ENCODE assay signal across 20 cellular contexts in the genomic region with DNA sequence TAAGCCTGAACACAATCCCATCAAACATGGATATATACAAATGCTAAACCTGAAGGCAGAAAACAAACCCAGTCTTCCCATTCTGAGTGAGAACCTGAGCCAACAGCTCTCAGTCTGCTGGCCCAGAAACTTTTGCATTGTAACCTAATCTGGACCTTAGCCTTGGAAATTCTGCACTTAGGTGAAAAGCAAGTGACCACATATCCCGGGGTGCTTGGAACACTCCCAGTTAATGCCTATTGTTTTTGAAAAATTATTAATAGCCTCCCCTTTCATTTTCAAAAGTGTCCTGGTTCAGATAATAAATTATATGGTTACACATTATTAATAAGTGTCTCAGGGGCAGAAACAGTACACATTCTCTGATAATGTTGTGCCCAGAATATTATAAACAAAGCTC.
DNase-seq lines count a peak whose midpoint lies in the region; ATAC-seq, FAIRE-seq and TF ChIP-seq lines count a peak whose summit lies in the region.
"Had no signal": no experiment of that assay in that cellular context is flagged by ENCODE, and none has a peak within 500 bp of the region (broad histone marks: within the 10 kb centered on the region; RNA-seq: fewer than 3 reads in every experiment).

No MANE protein-coding gene starts in this region.

- H3K4me1 ChIP-seq in GM23338 (ENCODE audit: insufficient read depth) (no peaks in the 10 kb centered on the region), OCI-LY7 (ENCODE audit: insufficient read depth, low read length, poor library complexity, severe bottlenecking) (peaks cover 8% of the 10 kb centered on the region), H1 (replicated peaks in 1 of 4; ENCODE audit: control insufficient read depth in 3 of 4, insufficient read depth in 4 of 4, low read length in 3 of 4) (no peaks in the 10 kb centered on the region), parathyroid adenoma (no peaks in the 10 kb centered on the region)
- H3K4me1 ChIP-seq: BE2C had no signal

- no peaks in the 10 kb centered on the region for H3K36me3 Mint-ChIP-seq in GM23338 (ENCODE audit: low read depth)
- H3K36me3 Mint-ChIP-seq: CD14-positive monocyte; CD4-positive, alpha-beta memory T cell had no signal

- TF ChIP-seq EP300 in H1 (IDR thresholded peaks at IDR 0.05; ENCODE audit: borderline replicate concordance in 1 of 2, low read depth in 2 of 2, low read length in 2 of 2) = no peak

- H2BK120ac ChIP-seq in H1 (replicated peaks; ENCODE audit: low read depth, low read length) = no peak overlapping the region

- FAIRE-seq in H1 (lab: Jason Lieb, UNC) = peak; percentile 32
- FAIRE-seq: A204.1, GM12892, GM18507, HTR-8/SVneo had no signal

- no peaks in the 10 kb centered on the region for H3K79me1 ChIP-seq in H1 (ENCODE audit: low read depth, low read length)

- TF ChIP-seq CTCF in GM23338 (conservative IDR thresholded peaks at IDR 0.05; ENCODE audit: low read depth in 2 of 2) (no peak), OCI-LY7 (conservative IDR thresholded peaks at IDR 0.05; ENCODE audit: low read length) (no peak), H1 (IDR thresholded peaks at IDR 0.05; ENCODE audit: control extremely low read depth in 1 of 3, insufficient read depth in 1 of 3, low read depth in 1 of 3, low read length in 3 of 3) (no peak), parathyroid adenoma (IDR thresholded peaks at IDR 0.05) (no peak)

- H3K23ac ChIP-seq in H1 (ENCODE audit: insufficient read length) = no peak overlapping the region

- no peaks in the 10 kb centered on the region for H3K23me2 ChIP-seq in H1 (ENCODE audit: low read depth, low read length)

- no peak overlapping the region for H3K4me2 ChIP-seq in GM23338
- no peak overlapping the region for H3K4me2 ChIP-seq in OCI-LY7 (ENCODE audit: low read length)
- no peak overlapping the region for H3K4me2 ChIP-seq in H1 (ENCODE audit: insufficient read depth in 1 of 2, low read depth in 2 of 2, low read length in 2 of 2)
- H3K4me2 ChIP-seq in parathyroid adenoma (ENCODE audit: low read length) = peak overlapping the region; percentile 48

- H4K91ac ChIP-seq in H1 (replicated peaks; ENCODE audit: insufficient read length, low read length) = no peak overlapping the region

- H4K20me1 ChIP-seq in GM23338 (replicated peaks; ENCODE audit: insufficient read depth) (no peaks in the 10 kb centered on the region), OCI-LY7 (ENCODE audit: insufficient read depth, low read length) (no peaks in the 10 kb centered on the region), H1 (replicated peaks in 1 of 2; ENCODE audit: control insufficient read depth in 1 of 2, insufficient read depth in 2 of 2, low read length in 2 of 2) (no peaks in the 10 kb centered on the region)

- H3K9ac ChIP-seq in H1 (replicated peaks in 1 of 4; ENCODE audit: extremely low read depth in 1 of 4, low read depth in 3 of 4, low read length in 3 of 4) (no peak overlapping the region), parathyroid adenoma (no peak overlapping the region)

- no peak overlapping the region for H3K18ac ChIP-seq in H1 (ENCODE audit: extremely low read depth, low read length)

- H3K4me3 Mint-ChIP-seq in GM23338 = no peak overlapping the region
- H3K4me3 Mint-ChIP-seq: CD14-positive monocyte; CD4-positive, alpha-beta memory T cell; H9 had no signal

- H3K27me3 Mint-ChIP-seq in GM23338 (ENCODE audit: insufficient read depth, low read depth, poor library complexity) = peaks cover 1% of the 10 kb centered on the region

- H4K8ac ChIP-seq in H1 (ENCODE audit: extremely low read depth, insufficient read depth, low read length) = no peak overlapping the region

- H3K14ac ChIP-seq in H1 (ENCODE audit: insufficient read length) = no peak overlapping the region

- H3K27ac ChIP-seq in GM23338 (ENCODE audit: low read depth) = no peak overlapping the region
- no peak overlapping the region for H3K27ac ChIP-seq in OCI-LY7 (ENCODE audit: low read depth, low read length, poor library complexity, severe bottlenecking)
- no peak overlapping the region for H3K27ac ChIP-seq in H1 (ENCODE audit: low read depth, low read length)
- no peak overlapping the region for H3K27ac ChIP-seq in parathyroid adenoma

- ATAC-seq in GM23338 = no peak
- no peak for ATAC-seq in HG03342 (IDR thresholded peaks at IDR 0.05; ENCODE audit: unreplicated experiment)

- H3K9me3 ChIP-seq in OCI-LY7 (ENCODE audit: low read length) (no peaks in the 10 kb centered on the region), H1 (ENCODE audit: insufficient read depth in 2 of 2, low read depth in 1 of 2, low read length in 1 of 2) (no peaks in the 10 kb centered on the region), parathyroid adenoma (ENCODE audit: control insufficient read depth, low read length) (no peaks in the 10 kb centered on the region)
- H3K9me3 ChIP-seq: BE2C had no signal

- no peak overlapping the region for H2BK15ac ChIP-seq in H1 (ENCODE audit: low read length)

- no peak overlapping the region for H2BK5ac ChIP-seq in H1 (ENCODE audit: low read depth, low read length)

- H3K27me3 ChIP-seq in GM23338 (ENCODE audit: insufficient read depth) (no peaks in the 10 kb centered on the region), H1 (replicated peaks in 1 of 4; ENCODE audit: control insufficient read depth in 3 of 4, extremely low read depth in 1 of 4, insufficient read depth in 3 of 4, low read length in 3 of 4) (no peaks in the 10 kb centered on the region), parathyroid adenoma (ENCODE audit: control insufficient read depth, insufficient read depth, low read length) (no peaks in the 10 kb centered on the region)
- H3K27me3 ChIP-seq: BE2C had no signal

- CTCF ChIA-PET in OCI-LY7 (lab: Charles Lee; ENCODE audit: unreplicated experiment) (no interaction called here), H1 (lab: Charles Lee; ENCODE audit: partially characterized antibody) (interaction anchor here (1.0 kb wide), 1 partner anchor 32 kb away, joined by 5 read pairs; no protein-coding TSS in a partner anchor)

- H2AK5ac ChIP-seq in H1 (ENCODE audit: low read depth, low read length) = no peak overlapping the region

- no peak overlapping the region for H3K27ac Mint-ChIP-seq in GM23338
- H3K27ac Mint-ChIP-seq: CD14-positive monocyte; CD4-positive, alpha-beta memory T cell; H9 had no signal

- H2AFZ ChIP-seq in GM23338 (peak overlapping the region; percentile 32; the same call in 1 of the 2 replicates), OCI-LY7 (ENCODE audit: low read length) (peak overlapping the region; percentile 46; the same call in 1 of the 2 replicates), H1 (ENCODE audit: low read length) (no peak overlapping the region), parathyroid adenoma (no peak overlapping the region)

- H3F3A ChIP-seq in GM23338 (replicated peaks; ENCODE audit: low read depth) = no peaks in the 10 kb centered on the region

- H2BK20ac ChIP-seq in H1 (ENCODE audit: low read length) = no peak overlapping the region

- H3K9me3 Mint-ChIP-seq in GM23338 = peaks cover 3% of the 10 kb centered on the region; the same call in 1 of the 3 replicates

- no peak for TF ChIP-seq POLR2A in H1 (IDR thresholded peaks at IDR 0.05; ENCODE audit: control extremely low read depth in 1 of 2, low read depth in 2 of 2, low read length in 2 of 2)

- DNase-seq in GM23338 (ENCODE audit: low spot score) = no peak
- DNase-seq in OCI-LY7 (ENCODE audit: low spot score) = no peak
- DNase-seq in H1 (ENCODE audit: low read depth in 1 of 2, low spot score in 2 of 2) = no peak
- DNase-seq in OCI-M2 (lab: John Stamatoyannopoulos, UW; ENCODE audit: unreplicated experiment) = no peak
- DNase-seq in islet precursor cell = no peak
- DNase-seq: ACHN; BE2C; CD4-positive, alpha-beta memory T cell; DMS153; DMS79; GOT3; H9; IMR-90 had no signal

- no peak overlapping the region for H3K56ac ChIP-seq in H1 (replicated peaks; ENCODE audit: insufficient read length, low read depth, low read length)

- intact Hi-C loops in OCI-LY7 (cut with micrococcal nuclease; ENCODE audit: unreplicated experiment) = no loop called here

- H3K36me3 ChIP-seq in GM23338 (ENCODE audit: insufficient read depth) (no peaks in the 10 kb centered on the region), OCI-LY7 (ENCODE audit: insufficient read depth, low read length) (no peaks in the 10 kb centered on the region), H1 (ENCODE audit: control insufficient read depth in 2 of 4, insufficient read depth in 4 of 4, low read length in 3 of 4) (no peaks in the 10 kb centered on the region), parathyroid adenoma (ENCODE audit: control insufficient read depth, insufficient read depth, low read length) (no peaks in the 10 kb centered on the region)
- H3K36me3 ChIP-seq: BE2C had no signal

- H3K4me3 ChIP-seq in GM23338 = no peak overlapping the region
- H3K4me3 ChIP-seq in OCI-LY7 (ENCODE audit: low read depth, low read length, poor library complexity, severe bottlenecking) = no peak overlapping the region
- no peak overlapping the region for H3K4me3 ChIP-seq in H1 (ENCODE audit: extremely low read depth in 1 of 4, insufficient read depth in 2 of 4, low read depth in 3 of 4, low read length in 4 of 4)
- no peak overlapping the region for H3K4me3 ChIP-seq in parathyroid adenoma (ENCODE audit: low read depth, low read length)

- no peak overlapping the region for H3K4ac ChIP-seq in H1 (replicated peaks; ENCODE audit: insufficient read length, low read depth, low read length)

- no peak overlapping the region for H2BK12ac ChIP-seq in H1 (ENCODE audit: low read depth, low read length)

- H4K5ac ChIP-seq in H1 (ENCODE audit: insufficient read length, low read depth, low read length) = no peak overlapping the region

- H3K4me1 Mint-ChIP-seq in GM23338 = no peaks in the 10 kb centered on the region
- H3K4me1 Mint-ChIP-seq: CD4-positive, alpha-beta memory T cell; H9 had no signal

- H3K79me2 ChIP-seq in GM23338 (replicated peaks; ENCODE audit: insufficient read depth) (no peaks in the 10 kb centered on the region), OCI-LY7 (ENCODE audit: insufficient read depth, low read depth, low read length) (no peaks in the 10 kb centered on the region), H1 (ENCODE audit: control insufficient read depth in 1 of 2, insufficient read depth in 2 of 2, low read length in 2 of 2) (no peaks in the 10 kb centered on the region), parathyroid adenoma (no peaks in the 10 kb centered on the region)

- no TSS peak for BruUV-seq in OCI-LY7 (replicated peaks; lab: Mats Ljungman, UMichigan)

- TF ChIP-seq RAD21 in H1 (IDR thresholded peaks at IDR 0.05 in 1 of 2, conservative IDR thresholded peaks at IDR 0.05 in 1 of 2; ENCODE audit: low read depth in 2 of 2, low read length in 2 of 2) = no peak

- H3K9me2 ChIP-seq in GM23338 (ENCODE audit: insufficient read depth) = peaks cover 4% of the 10 kb centered on the region; the same call in 1 of the 2 replicates
- H3K9me2 ChIP-seq in OCI-LY7 (ENCODE audit: insufficient read depth, low read length) = no peaks in the 10 kb centered on the region

- 95% methylated on average over 1 of the region's 1 CpG; no CpG with 5 or more reads in 1 of the 2 experiments for WGBS in H1 (ENCODE audit: extremely low coverage in 1 of 2, insufficient coverage in 1 of 2, insufficient read length in 1 of 2, insufficient replicate concordance in 2 of 2, low coverage in 1 of 2, low lambda C conversion rate in 2 of 2, missing lambda C conversion rate in 1 of 2), 2 experiments

- POLR2A ChIA-PET in OCI-LY7 (lab: Charles Lee) = no interaction called here
- POLR2A ChIA-PET in H1 (lab: Charles Lee; ENCODE audit: partially characterized antibody) = no interaction called here

TF ChIP-seq in H1, 55 proteins besides CTCF, POLR2A, EP300 and RAD21 (continues in another document):
- TF ChIP-seq GTF2F1 (IDR thresholded peaks at IDR 0.05; ENCODE audit: borderline replicate concordance, low read depth, low read length) = no peak

Comparison
In these comparisons a context has a peak if more than half of its experiments do, and no peak if none do; other contexts are left out.
1. H2AFZ ChIP-seq: peak in GM23338 (single experiment) and OCI-LY7 (single experiment); none in H1 (single experiment) and parathyroid adenoma (single experiment).